In the genomic region with DNA sequence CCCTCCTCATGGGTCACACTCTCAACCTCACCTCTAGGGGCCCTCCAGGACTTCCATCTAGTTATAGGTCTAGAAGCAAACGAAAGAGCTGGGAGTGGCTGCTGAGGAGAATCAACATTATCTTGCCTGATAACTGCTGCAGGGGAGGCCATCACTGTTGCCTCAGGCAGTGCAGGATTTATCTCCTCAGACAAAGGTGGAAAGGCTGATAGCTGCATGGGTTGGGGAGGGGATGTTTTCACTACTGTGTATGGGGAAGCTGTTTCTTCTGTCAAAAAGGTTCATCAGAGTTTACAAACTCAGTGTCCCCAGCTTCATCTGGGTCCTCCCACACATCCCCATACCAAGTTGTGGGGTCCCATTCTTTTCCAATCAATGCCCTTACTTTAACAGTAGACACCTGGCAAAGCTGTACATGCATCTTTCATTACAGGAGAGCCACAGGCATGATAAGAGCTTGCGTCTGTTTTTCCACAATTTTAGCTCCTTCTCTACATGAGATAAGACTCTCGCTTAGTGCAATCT, we compare ENCODE assay signal across 1 cellular context.
TF ChIP-seq lines count a peak whose summit lies in the region.

No MANE protein-coding gene starts in this region.

TF ChIP-seq in K562, 482 proteins besides CTCF, POLR2A, EP300 and RAD21 (continued from another document and continues in another):
- TF ChIP-seq, protein P1, sequence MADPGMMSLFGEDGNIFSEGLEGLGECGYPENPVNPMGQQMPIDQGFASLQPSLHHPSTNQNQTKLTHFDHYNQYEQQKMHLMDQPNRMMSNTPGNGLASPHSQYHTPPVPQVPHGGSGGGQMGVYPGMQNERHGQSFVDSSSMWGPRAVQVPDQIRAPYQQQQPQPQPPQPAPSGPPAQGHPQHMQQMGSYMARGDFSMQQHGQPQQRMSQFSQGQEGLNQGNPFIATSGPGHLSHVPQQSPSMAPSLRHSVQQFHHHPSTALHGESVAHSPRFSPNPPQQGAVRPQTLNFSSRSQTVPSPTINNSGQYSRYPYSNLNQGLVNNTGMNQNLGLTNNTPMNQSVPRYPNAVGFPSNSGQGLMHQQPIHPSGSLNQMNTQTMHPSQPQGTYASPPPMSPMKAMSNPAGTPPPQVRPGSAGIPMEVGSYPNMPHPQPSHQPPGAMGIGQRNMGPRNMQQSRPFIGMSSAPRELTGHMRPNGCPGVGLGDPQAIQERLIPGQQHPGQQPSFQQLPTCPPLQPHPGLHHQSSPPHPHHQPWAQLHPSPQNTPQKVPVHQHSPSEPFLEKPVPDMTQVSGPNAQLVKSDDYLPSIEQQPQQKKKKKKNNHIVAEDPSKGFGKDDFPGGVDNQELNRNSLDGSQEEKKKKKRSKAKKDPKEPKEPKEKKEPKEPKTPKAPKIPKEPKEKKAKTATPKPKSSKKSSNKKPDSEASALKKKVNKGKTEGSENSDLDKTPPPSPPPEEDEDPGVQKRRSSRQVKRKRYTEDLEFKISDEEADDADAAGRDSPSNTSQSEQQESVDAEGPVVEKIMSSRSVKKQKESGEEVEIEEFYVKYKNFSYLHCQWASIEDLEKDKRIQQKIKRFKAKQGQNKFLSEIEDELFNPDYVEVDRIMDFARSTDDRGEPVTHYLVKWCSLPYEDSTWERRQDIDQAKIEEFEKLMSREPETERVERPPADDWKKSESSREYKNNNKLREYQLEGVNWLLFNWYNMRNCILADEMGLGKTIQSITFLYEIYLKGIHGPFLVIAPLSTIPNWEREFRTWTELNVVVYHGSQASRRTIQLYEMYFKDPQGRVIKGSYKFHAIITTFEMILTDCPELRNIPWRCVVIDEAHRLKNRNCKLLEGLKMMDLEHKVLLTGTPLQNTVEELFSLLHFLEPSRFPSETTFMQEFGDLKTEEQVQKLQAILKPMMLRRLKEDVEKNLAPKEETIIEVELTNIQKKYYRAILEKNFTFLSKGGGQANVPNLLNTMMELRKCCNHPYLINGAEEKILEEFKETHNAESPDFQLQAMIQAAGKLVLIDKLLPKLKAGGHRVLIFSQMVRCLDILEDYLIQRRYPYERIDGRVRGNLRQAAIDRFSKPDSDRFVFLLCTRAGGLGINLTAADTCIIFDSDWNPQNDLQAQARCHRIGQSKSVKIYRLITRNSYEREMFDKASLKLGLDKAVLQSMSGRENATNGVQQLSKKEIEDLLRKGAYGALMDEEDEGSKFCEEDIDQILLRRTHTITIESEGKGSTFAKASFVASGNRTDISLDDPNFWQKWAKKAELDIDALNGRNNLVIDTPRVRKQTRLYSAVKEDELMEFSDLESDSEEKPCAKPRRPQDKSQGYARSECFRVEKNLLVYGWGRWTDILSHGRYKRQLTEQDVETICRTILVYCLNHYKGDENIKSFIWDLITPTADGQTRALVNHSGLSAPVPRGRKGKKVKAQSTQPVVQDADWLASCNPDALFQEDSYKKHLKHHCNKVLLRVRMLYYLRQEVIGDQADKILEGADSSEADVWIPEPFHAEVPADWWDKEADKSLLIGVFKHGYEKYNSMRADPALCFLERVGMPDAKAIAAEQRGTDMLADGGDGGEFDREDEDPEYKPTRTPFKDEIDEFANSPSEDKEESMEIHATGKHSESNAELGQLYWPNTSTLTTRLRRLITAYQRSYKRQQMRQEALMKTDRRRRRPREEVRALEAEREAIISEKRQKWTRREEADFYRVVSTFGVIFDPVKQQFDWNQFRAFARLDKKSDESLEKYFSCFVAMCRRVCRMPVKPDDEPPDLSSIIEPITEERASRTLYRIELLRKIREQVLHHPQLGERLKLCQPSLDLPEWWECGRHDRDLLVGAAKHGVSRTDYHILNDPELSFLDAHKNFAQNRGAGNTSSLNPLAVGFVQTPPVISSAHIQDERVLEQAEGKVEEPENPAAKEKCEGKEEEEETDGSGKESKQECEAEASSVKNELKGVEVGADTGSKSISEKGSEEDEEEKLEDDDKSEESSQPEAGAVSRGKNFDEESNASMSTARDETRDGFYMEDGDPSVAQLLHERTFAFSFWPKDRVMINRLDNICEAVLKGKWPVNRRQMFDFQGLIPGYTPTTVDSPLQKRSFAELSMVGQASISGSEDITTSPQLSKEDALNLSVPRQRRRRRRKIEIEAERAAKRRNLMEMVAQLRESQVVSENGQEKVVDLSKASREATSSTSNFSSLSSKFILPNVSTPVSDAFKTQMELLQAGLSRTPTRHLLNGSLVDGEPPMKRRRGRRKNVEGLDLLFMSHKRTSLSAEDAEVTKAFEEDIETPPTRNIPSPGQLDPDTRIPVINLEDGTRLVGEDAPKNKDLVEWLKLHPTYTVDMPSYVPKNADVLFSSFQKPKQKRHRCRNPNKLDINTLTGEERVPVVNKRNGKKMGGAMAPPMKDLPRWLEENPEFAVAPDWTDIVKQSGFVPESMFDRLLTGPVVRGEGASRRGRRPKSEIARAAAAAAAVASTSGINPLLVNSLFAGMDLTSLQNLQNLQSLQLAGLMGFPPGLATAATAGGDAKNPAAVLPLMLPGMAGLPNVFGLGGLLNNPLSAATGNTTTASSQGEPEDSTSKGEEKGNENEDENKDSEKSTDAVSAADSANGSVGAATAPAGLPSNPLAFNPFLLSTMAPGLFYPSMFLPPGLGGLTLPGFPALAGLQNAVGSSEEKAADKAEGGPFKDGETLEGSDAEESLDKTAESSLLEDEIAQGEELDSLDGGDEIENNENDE (IDR thresholded peaks at IDR 0.05; ENCODE audit: low read depth, low read length), result no peak
- TF ChIP-seq ZNF644 (tag; IDR thresholded peaks at IDR 0.05; ENCODE audit: low read depth), result 0 out of 2 replicates have a peak, but pooled peaks have one; percentile 45
- no peak for TF ChIP-seq FUS (optimal IDR thresholded peaks at IDR 0.05; ENCODE audit: low read depth, low read length)
- TF ChIP-seq, protein P2, sequence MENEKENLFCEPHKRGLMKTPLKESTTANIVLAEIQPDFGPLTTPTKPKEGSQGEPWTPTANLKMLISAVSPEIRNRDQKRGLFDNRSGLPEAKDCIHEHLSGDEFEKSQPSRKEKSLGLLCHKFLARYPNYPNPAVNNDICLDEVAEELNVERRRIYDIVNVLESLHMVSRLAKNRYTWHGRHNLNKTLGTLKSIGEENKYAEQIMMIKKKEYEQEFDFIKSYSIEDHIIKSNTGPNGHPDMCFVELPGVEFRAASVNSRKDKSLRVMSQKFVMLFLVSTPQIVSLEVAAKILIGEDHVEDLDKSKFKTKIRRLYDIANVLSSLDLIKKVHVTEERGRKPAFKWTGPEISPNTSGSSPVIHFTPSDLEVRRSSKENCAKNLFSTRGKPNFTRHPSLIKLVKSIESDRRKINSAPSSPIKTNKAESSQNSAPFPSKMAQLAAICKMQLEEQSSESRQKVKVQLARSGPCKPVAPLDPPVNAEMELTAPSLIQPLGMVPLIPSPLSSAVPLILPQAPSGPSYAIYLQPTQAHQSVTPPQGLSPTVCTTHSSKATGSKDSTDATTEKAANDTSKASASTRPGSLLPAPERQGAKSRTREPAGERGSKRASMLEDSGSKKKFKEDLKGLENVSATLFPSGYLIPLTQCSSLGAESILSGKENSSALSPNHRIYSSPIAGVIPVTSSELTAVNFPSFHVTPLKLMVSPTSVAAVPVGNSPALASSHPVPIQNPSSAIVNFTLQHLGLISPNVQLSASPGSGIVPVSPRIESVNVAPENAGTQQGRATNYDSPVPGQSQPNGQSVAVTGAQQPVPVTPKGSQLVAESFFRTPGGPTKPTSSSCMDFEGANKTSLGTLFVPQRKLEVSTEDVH (IDR thresholded peaks at IDR 0.05; ENCODE audit: low read depth, partially characterized antibody), result no peak
- no peak for TF ChIP-seq BRF1 (IDR thresholded peaks at IDR 0.05; ENCODE audit: borderline replicate concordance, extremely low read depth, insufficient read length)
- TF ChIP-seq FOXA3 (CRISPR knock-in tag; conservative IDR thresholded peaks at IDR 0.05 in 1 of 2, IDR thresholded peaks at IDR 0.05 in 1 of 2), result peak; percentile 74 to 92; a peak in 3 of 4 replicates
- peak; percentile 37 for TF ChIP-seq TAF9B (IDR thresholded peaks at IDR 0.05; ENCODE audit: partially characterized antibody)
- no peak for TF ChIP-seq ZNF146 (CRISPR knock-in tag; IDR thresholded peaks at IDR 0.05; ENCODE audit: unreplicated experiment)
- no peak for TF ChIP-seq ZNF41 (CRISPR knock-in tag; conservative IDR thresholded peaks at IDR 0.05)
- no peak for TF ChIP-seq SAP30 (IDR thresholded peaks at IDR 0.05; ENCODE audit: borderline replicate concordance, insufficient read depth, low read depth, low read length, poor library complexity, severe bottlenecking)
- TF ChIP-seq HDAC3 (IDR thresholded peaks at IDR 0.05; ENCODE audit: borderline replicate concordance, partially characterized antibody), result peak; percentile 91
- TF ChIP-seq CBX5 (IDR thresholded peaks at IDR 0.05; ENCODE audit: borderline replicate concordance, low read depth), result 0 out of 2 replicates have a peak, but pooled peaks have one; percentile 24
- no peak for TF ChIP-seq GABPB1 (CRISPR knock-in tag; IDR thresholded peaks at IDR 0.05)
- TF ChIP-seq, protein P3, sequence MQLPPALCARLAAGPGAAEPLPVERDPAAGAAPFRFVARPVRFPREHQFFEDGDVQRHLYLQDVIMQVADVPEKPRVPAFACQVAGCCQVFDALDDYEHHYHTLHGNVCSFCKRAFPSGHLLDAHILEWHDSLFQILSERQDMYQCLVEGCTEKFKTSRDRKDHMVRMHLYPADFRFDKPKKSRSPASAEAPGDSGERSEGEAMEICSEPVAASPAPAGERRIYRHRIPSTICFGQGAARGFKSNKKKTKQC (CRISPR knock-in tag; IDR thresholded peaks at IDR 0.05), result no peak
- no peak for TF ChIP-seq CHD4 (IDR thresholded peaks at IDR 0.05; ENCODE audit: insufficient read depth, insufficient replicate concordance, low read depth, low read length, poor library complexity, severe bottlenecking)
- no peak for TF ChIP-seq ZNF263 (CRISPR knock-in tag; IDR thresholded peaks at IDR 0.05; ENCODE audit: borderline replicate concordance)
- TF ChIP-seq WHSC1 (IDR thresholded peaks at IDR 0.05; ENCODE audit: low read length), result no peak
- no peak for TF ChIP-seq ETS2 (tag; IDR thresholded peaks at IDR 0.05; ENCODE audit: borderline replicate concordance, poor library complexity, severe bottlenecking)
- TF ChIP-seq ADNP (tag; IDR thresholded peaks at IDR 0.05), result peak; percentile 66; the same call in 1 of the 2 replicates
- peak; percentile 85; the same call in 1 of the 2 replicates for TF ChIP-seq MTA1 (IDR thresholded peaks at IDR 0.05; ENCODE audit: borderline replicate concordance)
- TF ChIP-seq STAT5A (IDR thresholded peaks at IDR 0.05; ENCODE audit: borderline replicate concordance, low read length), result peak; percentile 87
- TF ChIP-seq ZNF707 (CRISPR knock-in tag; conservative IDR thresholded peaks at IDR 0.05), result no peak
- peak; percentile 97 for TF ChIP-seq SMARCA4 (IDR thresholded peaks at IDR 0.05)
- TF ChIP-seq, protein P4, sequence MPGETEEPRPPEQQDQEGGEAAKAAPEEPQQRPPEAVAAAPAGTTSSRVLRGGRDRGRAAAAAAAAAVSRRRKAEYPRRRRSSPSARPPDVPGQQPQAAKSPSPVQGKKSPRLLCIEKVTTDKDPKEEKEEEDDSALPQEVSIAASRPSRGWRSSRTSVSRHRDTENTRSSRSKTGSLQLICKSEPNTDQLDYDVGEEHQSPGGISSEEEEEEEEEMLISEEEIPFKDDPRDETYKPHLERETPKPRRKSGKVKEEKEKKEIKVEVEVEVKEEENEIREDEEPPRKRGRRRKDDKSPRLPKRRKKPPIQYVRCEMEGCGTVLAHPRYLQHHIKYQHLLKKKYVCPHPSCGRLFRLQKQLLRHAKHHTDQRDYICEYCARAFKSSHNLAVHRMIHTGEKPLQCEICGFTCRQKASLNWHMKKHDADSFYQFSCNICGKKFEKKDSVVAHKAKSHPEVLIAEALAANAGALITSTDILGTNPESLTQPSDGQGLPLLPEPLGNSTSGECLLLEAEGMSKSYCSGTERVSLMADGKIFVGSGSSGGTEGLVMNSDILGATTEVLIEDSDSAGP (CRISPR knock-in tag; IDR thresholded peaks at IDR 0.05), result no peak
- TF ChIP-seq SMAD4 (CRISPR knock-in tag; conservative IDR thresholded peaks at IDR 0.05), result peak; percentile 89
- TF ChIP-seq RBM39 (optimal IDR thresholded peaks at IDR 0.05; ENCODE audit: low read depth, low read length), result no peak
- TF ChIP-seq RNF2 (IDR thresholded peaks at IDR 0.05), result peak; percentile 92
- peak; percentile 91 for TF ChIP-seq NFIC (IDR thresholded peaks at IDR 0.05)
- TF ChIP-seq MEF2D (tag; conservative IDR thresholded peaks at IDR 0.05; ENCODE audit: low read depth), result 0 out of 2 replicates have a peak, but pooled peaks have one; percentile 61
- TF ChIP-seq ARID1B (IDR thresholded peaks at IDR 0.05), result peak; percentile 98
- peak in 1 of 2 experiments; percentile 91; a peak in 2 of 4 replicates for TF ChIP-seq HDAC1 (IDR thresholded peaks at IDR 0.05)
- TF ChIP-seq, protein P5, sequence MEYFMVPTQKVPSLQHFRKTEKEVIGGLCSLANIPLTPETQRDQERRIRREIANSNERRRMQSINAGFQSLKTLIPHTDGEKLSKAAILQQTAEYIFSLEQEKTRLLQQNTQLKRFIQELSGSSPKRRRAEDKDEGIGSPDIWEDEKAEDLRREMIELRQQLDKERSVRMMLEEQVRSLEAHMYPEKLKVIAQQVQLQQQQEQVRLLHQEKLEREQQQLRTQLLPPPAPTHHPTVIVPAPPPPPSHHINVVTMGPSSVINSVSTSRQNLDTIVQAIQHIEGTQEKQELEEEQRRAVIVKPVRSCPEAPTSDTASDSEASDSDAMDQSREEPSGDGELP (CRISPR knock-in tag; IDR thresholded peaks at IDR 0.05; ENCODE audit: borderline replicate concordance), result peak; percentile 38; the same call in 1 of the 2 replicates
- TF ChIP-seq U2AF2 (optimal IDR thresholded peaks at IDR 0.05; ENCODE audit: low read depth, low read length), result no peak
- peak; percentile 95; the same call in 1 of the 2 replicates for TF ChIP-seq CC2D1A (IDR thresholded peaks at IDR 0.05)
- no peak for TF ChIP-seq ZFP1 (CRISPR knock-in tag; IDR thresholded peaks at IDR 0.05)
- TF ChIP-seq, protein P6, sequence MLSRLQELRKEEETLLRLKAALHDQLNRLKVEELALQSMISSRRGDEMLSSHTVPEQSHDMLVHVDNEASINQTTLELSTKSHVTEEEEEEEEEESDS (CRISPR knock-in tag; IDR thresholded peaks at IDR 0.05), result no peak
- TF ChIP-seq, protein P7, sequence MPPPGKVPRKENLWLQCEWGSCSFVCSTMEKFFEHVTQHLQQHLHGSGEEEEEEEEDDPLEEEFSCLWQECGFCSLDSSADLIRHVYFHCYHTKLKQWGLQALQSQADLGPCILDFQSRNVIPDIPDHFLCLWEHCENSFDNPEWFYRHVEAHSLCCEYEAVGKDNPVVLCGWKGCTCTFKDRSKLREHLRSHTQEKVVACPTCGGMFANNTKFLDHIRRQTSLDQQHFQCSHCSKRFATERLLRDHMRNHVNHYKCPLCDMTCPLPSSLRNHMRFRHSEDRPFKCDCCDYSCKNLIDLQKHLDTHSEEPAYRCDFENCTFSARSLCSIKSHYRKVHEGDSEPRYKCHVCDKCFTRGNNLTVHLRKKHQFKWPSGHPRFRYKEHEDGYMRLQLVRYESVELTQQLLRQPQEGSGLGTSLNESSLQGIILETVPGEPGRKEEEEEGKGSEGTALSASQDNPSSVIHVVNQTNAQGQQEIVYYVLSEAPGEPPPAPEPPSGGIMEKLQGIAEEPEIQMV (tag; conservative IDR thresholded peaks at IDR 0.05; ENCODE audit: low read depth), result no peak
- TF ChIP-seq RBM34 (IDR thresholded peaks at IDR 0.05; ENCODE audit: borderline replicate concordance, insufficient read depth, low read length), result no peak
- TF ChIP-seq ZNF589 (CRISPR knock-in tag; IDR thresholded peaks at IDR 0.05; ENCODE audit: low read depth), result peak; percentile 63; the same call in 1 of the 2 replicates
- TF ChIP-seq HLTF (IDR thresholded peaks at IDR 0.05), result 0 out of 2 replicates have a peak, but pooled peaks have one; percentile 45
- TF ChIP-seq BDP1 (IDR thresholded peaks at IDR 0.05; ENCODE audit: insufficient read depth, insufficient read length), result no peak
- TF ChIP-seq MTA2 (IDR thresholded peaks at IDR 0.05; ENCODE audit: low read depth), result peak; percentile 93
- TF ChIP-seq MAZ (CRISPR knock-in tag; conservative IDR thresholded peaks at IDR 0.05 in 1 of 2, IDR thresholded peaks at IDR 0.05 in 1 of 2), result peak; percentile 16 to 70; a peak in 2 of 4 replicates
- no peak for TF ChIP-seq ZNF445 (CRISPR knock-in tag; IDR thresholded peaks at IDR 0.05; ENCODE audit: low read depth)
